In the genomic region with DNA sequence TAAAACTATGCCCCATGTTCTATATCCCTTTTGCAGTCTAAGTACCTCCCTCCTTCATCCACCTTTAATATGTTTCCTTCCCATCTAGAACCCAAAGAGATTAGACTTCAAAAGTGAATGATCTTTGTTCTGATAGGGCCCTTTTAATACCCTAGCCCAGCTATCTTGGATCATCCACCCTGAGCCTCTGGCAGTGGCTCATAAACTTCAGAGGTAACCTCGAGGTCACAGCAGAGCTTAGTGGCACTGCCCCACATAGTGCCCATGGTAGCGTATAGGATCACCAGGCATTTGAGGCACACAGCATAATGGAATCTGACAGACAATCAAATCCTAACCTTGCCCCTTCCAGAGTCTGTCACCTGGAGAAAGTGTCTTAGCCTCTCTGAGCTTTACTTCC, we compare ENCODE assay signal across 17 cellular contexts. TPM values are rescaled to one million over a fixed set of nuclear protein-coding genes. Genes with fewer than 3 reads are reported as not detected.
DNase-seq lines count a peak whose midpoint lies in the region; ATAC-seq and TF ChIP-seq lines count a peak whose summit lies in the region.
"Had no signal": no experiment of that assay in that cellular context is flagged by ENCODE, and none has a peak within 500 bp of the region (broad histone marks: within the 10 kb centered on the region; RNA-seq: fewer than 3 reads in every experiment).

No MANE protein-coding gene starts in this region.

- no peak for ATAC-seq in activated naive CD8-positive, alpha-beta T cell treated with anti-CD3 and anti-CD28 coated beads, Interleukin-2, amount 50 U/mL, for 24 hours
- ATAC-seq in IMR-90 (ENCODE audit: low read depth) (no peak), HG02642 (IDR thresholded peaks at IDR 0.05; ENCODE audit: poor library complexity, unreplicated experiment) (no peak)
- no peak for ATAC-seq in natural killer cell treated with Interleukin-12 subunit alpha and Interleukin-12 subunit beta and Interleukin-15 and Interleukin-18, amount 100 ng/mL, for 72 hours

- 0 out of 2 replicates have a peak overlapping the region, but pooled peaks have one; percentile 1 for H3K14ac ChIP-seq in IMR-90 (replicated peaks; ENCODE audit: low read depth, low read length)

- POLR2A ChIA-PET in IMR-90 (lab: Charles Lee; ENCODE audit: unreplicated experiment), result no interaction called here

- no peak overlapping the region; the same call in 1 of the 2 replicates for H3K23ac ChIP-seq in IMR-90 (ENCODE audit: low read depth, low read length)

- intact Hi-C loops in IMR-90 (cut with micrococcal nuclease), result no loop called here
- intact Hi-C loops in ovary (cut with DNase I), result no loop called here

- H3K27me3 Mint-ChIP-seq in activated naive CD8-positive, alpha-beta T cell treated with anti-CD3 and anti-CD28 coated beads, Interleukin-2, amount 50 U/mL, for 24 hours, result no peaks in the 10 kb centered on the region
- peaks cover 9% of the 10 kb centered on the region for H3K27me3 Mint-ChIP-seq in activated naive CD8-positive, alpha-beta T cell treated with anti-CD3 and anti-CD28 coated beads for 36 hours
- H3K27me3 Mint-ChIP-seq in natural killer cell treated with Interleukin-12 subunit alpha and Interleukin-12 subunit beta and Interleukin-15 and Interleukin-18, amount 100 ng/mL, for 72 hours, result no peaks in the 10 kb centered on the region

- TF ChIP-seq RAD21 in IMR-90 (IDR thresholded peaks at IDR 0.05; ENCODE audit: low read length), result no peak

- in situ Hi-C loops in IMR-90 (cut with MboI; ENCODE audit: low sequenced_read_pairs), result no loop called here

- H3K9ac ChIP-seq in IMR-90 (ENCODE audit: low read depth, low read length), result no peak overlapping the region
- H3K9ac ChIP-seq: GM23248 had no signal

- peaks cover 34% of the 10 kb centered on the region for H3K4me1 Mint-ChIP-seq in activated naive CD8-positive, alpha-beta T cell treated with anti-CD3 and anti-CD28 coated beads, Interleukin-2, amount 50 U/mL, for 24 hours
- peaks cover 11% of the 10 kb centered on the region for H3K4me1 Mint-ChIP-seq in activated naive CD8-positive, alpha-beta T cell treated with anti-CD3 and anti-CD28 coated beads for 36 hours
- peaks cover 69 to 85% of the 10 kb centered on the region in 2 donors for H3K4me1 Mint-ChIP-seq in natural killer cell treated with Interleukin-12 subunit alpha and Interleukin-12 subunit beta and Interleukin-15 and Interleukin-18, amount 100 ng/mL, for 72 hours (ENCODE audit: low read depth in 2 of 2)

- no peak overlapping the region for H4K5ac ChIP-seq in IMR-90 (ENCODE audit: low read depth, low read length)

- H3K27ac ChIP-seq in IMR-90 (ENCODE audit: insufficient read depth, low read length), result no peak overlapping the region
- H3K27ac ChIP-seq in VCaP, result peak overlapping the region; percentile 97
- H3K27ac ChIP-seq in ovary, result no peak overlapping the region
- H3K27ac ChIP-seq: GM23248 had no signal

- no CpG with 5 or more reads among the region's 2 CpGs for WGBS in IMR-90 (ENCODE audit: extremely low coverage in 2 of 2, insufficient read length in 1 of 2), 2 experiments
- 83 to 93% (median 93%) methylated on average over 2 of the region's 2 CpGs for WGBS in ovary, 3 donors

- DNase-seq in activated naive CD8-positive, alpha-beta T cell treated with anti-CD3 and anti-CD28 coated beads, Interleukin-2, amount 50 U/mL, for 24 hours, result no peak
- DNase-seq in activated naive CD8-positive, alpha-beta T cell treated with anti-CD3 and anti-CD28 coated beads for 36 hours, result no peak
- DNase-seq in IMR-90 (no peak), ovary (no peak)
- DNase-seq in natural killer cell treated with Interleukin-12 subunit alpha and Interleukin-12 subunit beta and Interleukin-15 and Interleukin-18, amount 100 ng/mL, for 72 hours (ENCODE audit: low spot score), result no peak
- no peak for DNase-seq in stimulated activated CD4-positive, alpha-beta T cell treated with anti-CD3 and anti-CD28 coated beads, Interleukin-2, amount 100 ng/mL, for 24 hours
- DNase-seq: BE2C; Calu3; CD4-positive, alpha-beta T cell; NCI-H1105; NCI-H1694; NCI-H2081 treated with DMSO at 0.1 percent for 48 hours; NCI-H82 had no signal

- H3K27me3 ChIP-seq in IMR-90 (ENCODE audit: control insufficient read depth, insufficient read depth, low read length) (no peaks in the 10 kb centered on the region), ovary (no peaks in the 10 kb centered on the region)
- H3K27me3 ChIP-seq: BE2C had no signal

- H3K4me3 ChIP-seq in IMR-90 (ENCODE audit: insufficient read depth, low read depth, low read length), result no peak overlapping the region
- no peak overlapping the region for H3K4me3 ChIP-seq in ovary
- H3K4me3 ChIP-seq: GM23248, HAP-1 had no signal

- dilution Hi-C loops in IMR-90 (cut with HindIII; ENCODE audit: low sequenced_read_pairs, unreplicated experiment), result no loop called here

- TF ChIP-seq EP300 in ovary (IDR thresholded peaks at IDR 0.05), result no peak

- no peak overlapping the region for H3K4me2 ChIP-seq in IMR-90 (ENCODE audit: low read depth, low read length)

- H2AK9ac ChIP-seq in IMR-90 (replicated peaks; ENCODE audit: low read depth, low read length, poor library complexity), result no peak overlapping the region

- peak overlapping the region; percentile 10; the same call in 1 of the 2 replicates for H4K91ac ChIP-seq in IMR-90 (ENCODE audit: insufficient read depth, low read depth, low read length)

- H2BK15ac ChIP-seq in IMR-90 (ENCODE audit: low read depth, low read length), result peak overlapping the region; percentile 62; the same call in 1 of the 3 replicates

- H2BK120ac ChIP-seq in IMR-90 (ENCODE audit: low read depth, low read length), result peak overlapping the region; percentile 8; the same call in 1 of the 2 replicates

- H3K4me3 Mint-ChIP-seq in activated naive CD8-positive, alpha-beta T cell treated with anti-CD3 and anti-CD28 coated beads, Interleukin-2, amount 50 U/mL, for 24 hours, result no peak overlapping the region
- H3K4me3 Mint-ChIP-seq in activated naive CD8-positive, alpha-beta T cell treated with anti-CD3 and anti-CD28 coated beads for 36 hours, result no peak overlapping the region
- H3K4me3 Mint-ChIP-seq in natural killer cell treated with Interleukin-12 subunit alpha and Interleukin-12 subunit beta and Interleukin-15 and Interleukin-18, amount 100 ng/mL, for 72 hours, result peak overlapping the region; percentile 49
- H3K4me3 Mint-ChIP-seq: CD4-positive, alpha-beta T cell had no signal

- H3K9me1 ChIP-seq in IMR-90 (ENCODE audit: insufficient read depth, low read length), result peaks cover 15% of the 10 kb centered on the region

- H3K9me3 Mint-ChIP-seq in activated naive CD8-positive, alpha-beta T cell treated with anti-CD3 and anti-CD28 coated beads, Interleukin-2, amount 50 U/mL, for 24 hours, result no peaks in the 10 kb centered on the region
- no peaks in the 10 kb centered on the region for H3K9me3 Mint-ChIP-seq in activated naive CD8-positive, alpha-beta T cell treated with anti-CD3 and anti-CD28 coated beads for 36 hours
- H3K9me3 Mint-ChIP-seq in natural killer cell treated with Interleukin-12 subunit alpha and Interleukin-12 subunit beta and Interleukin-15 and Interleukin-18, amount 100 ng/mL, for 72 hours, result no peaks in the 10 kb centered on the region
- H3K9me3 Mint-ChIP-seq: CD4-positive, alpha-beta T cell had no signal

- no peak overlapping the region for H4K8ac ChIP-seq in IMR-90 (ENCODE audit: low read depth in 2 of 2, low read length in 2 of 2)

- no peak overlapping the region for H3K18ac ChIP-seq in IMR-90 (ENCODE audit: low read depth, low read length)

- no peaks in the 10 kb centered on the region for H3K36me3 ChIP-seq in IMR-90 (ENCODE audit: control insufficient read depth, insufficient read depth, low read length)
- H3K36me3 ChIP-seq in ovary, result no peaks in the 10 kb centered on the region
- H3K36me3 ChIP-seq: BE2C, HAP-1 had no signal

- no peak overlapping the region for H3K56ac ChIP-seq in IMR-90 (ENCODE audit: extremely low read depth, insufficient read depth, low read length)

- TF ChIP-seq POLR2A in IMR-90 (IDR thresholded peaks at IDR 0.05; ENCODE audit: low read depth, low read length), result no peak
- no peak for TF ChIP-seq POLR2A in ovary (IDR thresholded peaks at IDR 0.05)

- H3K9me3 ChIP-seq in IMR-90 (ENCODE audit: control insufficient read depth, insufficient read depth, low read length), result no peaks in the 10 kb centered on the region
- H3K9me3 ChIP-seq in ovary, result no peaks in the 10 kb centered on the region
- H3K9me3 ChIP-seq: BE2C, HAP-1 had no signal

- H2BK20ac ChIP-seq in IMR-90 (ENCODE audit: low read depth, low read length), result no peak overlapping the region

- no peak overlapping the region for H2BK5ac ChIP-seq in IMR-90 (ENCODE audit: low read depth, low read length, poor library complexity, severe bottlenecking)

- no peaks in the 10 kb centered on the region for H3K36me3 Mint-ChIP-seq in activated naive CD8-positive, alpha-beta T cell treated with anti-CD3 and anti-CD28 coated beads, Interleukin-2, amount 50 U/mL, for 24 hours (ENCODE audit: low read depth)
- H3K36me3 Mint-ChIP-seq in activated naive CD8-positive, alpha-beta T cell treated with anti-CD3 and anti-CD28 coated beads for 36 hours, result no peaks in the 10 kb centered on the region
- H3K36me3 Mint-ChIP-seq in natural killer cell treated with Interleukin-12 subunit alpha and Interleukin-12 subunit beta and Interleukin-15 and Interleukin-18, amount 100 ng/mL, for 72 hours, result peaks cover 5% of the 10 kb centered on the region

- no peak overlapping the region for H3K4ac ChIP-seq in IMR-90 (ENCODE audit: low read depth, low read length)

- H3K4me1 ChIP-seq in IMR-90 (ENCODE audit: control insufficient read depth, insufficient read depth, low read length) (peaks cover 14% of the 10 kb centered on the region), ovary (ENCODE audit: insufficient read depth) (no peaks in the 10 kb centered on the region)
- H3K4me1 ChIP-seq: BE2C, HAP-1 had no signal

- no peak overlapping the region for H2AFZ ChIP-seq in IMR-90 (replicated peaks; ENCODE audit: low read length, poor library complexity)
- H2AFZ ChIP-seq: GM23248 had no signal

- peaks cover 3 to 18% of the 10 kb centered on the region in 2 experiments; a peak in 3 of 4 replicates for H3K79me1 ChIP-seq in IMR-90 (ENCODE audit: low read depth in 1 of 2, low read length in 2 of 2)

- BruUV-seq in IMR-90 (replicated peaks; lab: Mats Ljungman, UMichigan), result no TSS peak

- no peak for TF ChIP-seq CTCF in IMR-90 (conservative IDR thresholded peaks at IDR 0.05; ENCODE audit: low read depth, low read length)
- TF ChIP-seq CTCF in VCaP (conservative IDR thresholded peaks at IDR 0.05), result no peak
- no peak for TF ChIP-seq CTCF in ovary (IDR thresholded peaks at IDR 0.05)

- peak overlapping the region; percentile 69; the same call in 1 of the 2 replicates for H2AK5ac ChIP-seq in IMR-90 (ENCODE audit: low read depth, low read length)

- peak overlapping the region; percentile 49 for H3K27ac Mint-ChIP-seq in activated naive CD8-positive, alpha-beta T cell treated with anti-CD3 and anti-CD28 coated beads, Interleukin-2, amount 50 U/mL, for 24 hours
- H3K27ac Mint-ChIP-seq in activated naive CD8-positive, alpha-beta T cell treated with anti-CD3 and anti-CD28 coated beads for 36 hours, result no peak overlapping the region
- peak overlapping the region; percentile 72 to 95 for H3K27ac Mint-ChIP-seq in natural killer cell treated with Interleukin-12 subunit alpha and Interleukin-12 subunit beta and Interleukin-15 and Interleukin-18, amount 100 ng/mL, for 72 hours
- H3K27ac Mint-ChIP-seq: CD4-positive, alpha-beta T cell had no signal

- H4K20me1 ChIP-seq in IMR-90 (ENCODE audit: insufficient read depth, low read length), result no peaks in the 10 kb centered on the region

- CTCF ChIA-PET in IMR-90 (lab: Yijun Ruan, JAX), result interaction anchor here (1.5 kb wide), 1 partner anchor 108 kb away, joined by 3 read pairs; no protein-coding TSS in a partner anchor

RNA-seq across cellular contexts. Expression of gene ADRB2, which starts 15.8 kb away (rescaled TPM):
- total RNA-seq in activated naive CD8-positive, alpha-beta T cell treated with anti-CD3 and anti-CD28 coated beads for 36 hours, result under 1 TPM; 0.18 to 0.23 TPM
- total RNA-seq in IMR-90 (2012; rRNA removed) (3.4 and 4.4 TPM in 2 replicates), ovary (1 to 10 TPM in 4 of 7 donors, under 1 TPM in 3; 0.23 to 2.3 (median 1.0) TPM)
- polyA plus RNA-seq in IMR-90 (2012; rRNA removed) (1.6 and 2.7 TPM in 2 replicates), ovary (1 to 10 TPM in 1 of 2 donors, under 1 TPM in 1; 0.41 to 2.0 TPM)
- polyA plus RNA-seq in IMR-90 (2012; cell fraction: cytosol; rRNA removed), result 1.6 and 1.9 TPM in 2 replicates
- polyA plus RNA-seq in IMR-90 (2012; cell fraction: nucleus; rRNA removed; ENCODE audit: low replicate concordance), result 2.0 and 2.4 TPM in 2 replicates
- 1 to 10 TPM; 3.8 to 4.4 TPM for total RNA-seq in natural killer cell treated with Interleukin-12 subunit alpha and Interleukin-12 subunit beta and Interleukin-15 and Interleukin-18, amount 100 ng/mL, for 72 hours
